Comparison of ENCODE assay signal across 8 cellular contexts in genomic region chr1:85330206-85330605, GRCh38. TPM values are rescaled to one million over a fixed set of nuclear protein-coding genes. Genes with fewer than 3 reads are reported as not detected.
A peak's percentile ranks its signal among the peaks of the same experiment; 100 is the strongest.
DNase-seq lines count a peak whose midpoint lies in the region; ATAC-seq and TF ChIP-seq lines count a peak whose summit lies in the region.

No MANE protein-coding gene starts in this region.

- H3K27me3 Mint-ChIP-seq in Calu3 (ENCODE audit: unreplicated experiment), result no peaks in the 10 kb centered on the region

- H3K4me3 Mint-ChIP-seq in Calu3 (ENCODE audit: low read depth, unreplicated experiment), result peak overlapping the region; percentile 17

- TF ChIP-seq CTCF in Calu3 (IDR thresholded peaks at IDR 0.05; ENCODE audit: unreplicated experiment) (no peak), foreskin keratinocyte (conservative IDR thresholded peaks at IDR 0.05) (no peak), retinal pigment epithelial cell (conservative IDR thresholded peaks at IDR 0.05; ENCODE audit: low read depth, low read length) (no peak)

- H3K36me3 Mint-ChIP-seq in Calu3 (ENCODE audit: insufficient read depth, unreplicated experiment), result peaks cover 47% of the 10 kb centered on the region

- no peak overlapping the region for H3K4me3 ChIP-seq in retinal pigment epithelial cell (ENCODE audit: low read length)

- no peaks in the 10 kb centered on the region for H3K27me3 ChIP-seq in foreskin keratinocyte

- BruUV-seq in Calu3 (replicated peaks; lab: Mats Ljungman, UMichigan), result no TSS peak

- peaks cover 49% of the 10 kb centered on the region for H3K4me1 ChIP-seq in foreskin keratinocyte

- peak; percentile 56 for ATAC-seq in SK-N-SH treated with all-trans-retinoic acid at 6 μM for 48 hours
- ATAC-seq in foreskin keratinocyte, result peak; percentile 58
- no peak for ATAC-seq in HG03354 (IDR thresholded peaks at IDR 0.05; ENCODE audit: poor library complexity, severe bottlenecking, unreplicated experiment)
- ATAC-seq in GM18517 (IDR thresholded peaks at IDR 0.05; ENCODE audit: unreplicated experiment), result no peak
- ATAC-seq in GM19452 (IDR thresholded peaks at IDR 0.05; ENCODE audit: unreplicated experiment), result no peak

- peak; percentile 54 for DNase-seq in Calu3
- DNase-seq in foreskin keratinocyte, result peak; percentile 93 to 96
- peak; percentile 93 for DNase-seq in retinal pigment epithelial cell (ENCODE audit: low read depth)
- no peak for DNase-seq in activated naive CD4-positive, alpha-beta T cell treated with anti-CD3 and anti-CD28 coated beads, Interleukin-2, amount 50 U/mL, for 16 hours

- H3K27ac Mint-ChIP-seq in Calu3 (ENCODE audit: unreplicated experiment), result peak overlapping the region; percentile 90

- peaks cover 87% of the 10 kb centered on the region for H3K4me1 Mint-ChIP-seq in Calu3 (ENCODE audit: low read depth, unreplicated experiment)

- peak overlapping the region; percentile 63 for H3K27ac ChIP-seq in foreskin keratinocyte

- CTCF ChIA-PET in Calu3 (lab: Charles Lee), result interaction anchor here (0.6 to 1.9 kb wide), 3 partner anchors 9 to 173 kb away, joined by 3 to 9 read pairs (median 5); no protein-coding TSS in a partner anchor

- peaks cover 3% of the 10 kb centered on the region for H3K9me3 Mint-ChIP-seq in Calu3 (ENCODE audit: low read depth, unreplicated experiment)

- intact Hi-C loops in Calu3 (cut with micrococcal nuclease; ENCODE audit: unreplicated experiment), result no loop called here

TF ChIP-seq in SK-N-SH treated with all-trans-retinoic acid at 6 μM for 48 hours, 23 proteins besides CTCF, POLR2A, EP300 and RAD21:
- TF ChIP-seq ZNF70 (CRISPR knock-in tag; IDR thresholded peaks at IDR 0.05) (no peak), ISL1 (CRISPR knock-in tag; IDR thresholded peaks at IDR 0.05) (peak; percentile 23; the same call in 1 of the 2 replicates), CSDC2 (CRISPR knock-in tag; IDR thresholded peaks at IDR 0.05) (0 out of 2 replicates have a peak, but pooled peaks have one; percentile 43)

RNA-seq across cellular contexts. Expression of gene BCL10, which starts 53.8 kb away (rescaled TPM):
- 57.7 and 59.1 TPM in 2 replicates for total RNA-seq in Calu3 (2022)
- 49.4 and 52.0 TPM in 2 replicates for total RNA-seq in foreskin keratinocyte
- 21.1 and 21.4 TPM in 2 replicates for polyA plus RNA-seq in foreskin keratinocyte

Comparison
In these comparisons a context has a peak if more than half of its experiments do, and no peak if none do; other contexts are left out.
1. ATAC-seq: peak in SK-N-SH treated with all-trans-retinoic acid at 6 μM for 48 hours (single experiment) and foreskin keratinocyte (single experiment); none in HG03354 (single experiment), GM18517 (single experiment) and GM19452 (single experiment).